In the genomic region with DNA sequence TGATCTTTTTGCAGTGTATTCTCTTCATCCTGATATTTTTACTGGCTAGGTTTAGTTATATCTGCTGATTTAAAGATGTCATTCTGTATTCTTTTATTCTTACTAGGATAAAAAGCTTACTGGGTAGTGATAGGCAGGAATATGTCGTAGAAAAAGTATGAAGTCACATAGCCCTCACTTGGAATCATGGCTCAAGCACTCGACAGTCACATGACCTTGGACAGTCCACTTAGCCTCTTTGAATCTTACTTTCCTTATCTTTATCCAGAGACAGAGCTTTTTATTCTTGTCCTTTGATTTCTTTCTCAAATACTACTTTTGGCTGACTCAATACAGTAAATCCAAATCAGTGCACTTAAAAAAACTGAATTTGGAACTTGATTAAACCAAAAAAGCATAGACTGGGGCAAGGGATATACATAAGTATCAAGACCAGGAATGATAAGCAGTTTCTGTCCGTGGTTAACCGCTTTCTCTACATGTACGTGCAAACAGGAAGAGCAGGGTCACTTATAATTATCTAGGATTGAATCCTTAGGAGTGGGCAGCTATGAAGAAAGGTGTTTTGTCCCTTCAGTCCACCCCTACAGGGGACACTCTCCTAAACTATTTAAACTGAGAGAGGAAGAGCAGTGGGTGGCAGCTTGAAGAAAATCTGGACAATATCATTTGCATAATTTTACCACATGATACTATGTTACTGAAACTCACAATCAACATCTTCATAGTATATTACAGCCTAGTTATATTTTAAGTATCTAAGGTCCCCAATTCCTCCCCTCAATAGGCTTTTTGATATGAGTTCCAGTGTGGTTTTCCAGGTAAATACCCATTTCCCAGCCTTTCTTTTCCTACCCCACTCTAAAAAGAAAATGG, we compare ENCODE assay signal across 18 cellular contexts. TPM values are rescaled to one million over a fixed set of nuclear protein-coding genes. Genes with fewer than 3 reads are reported as not detected.
A peak's percentile ranks its signal among the peaks of the same experiment; 100 is the strongest.
DNase-seq lines count a peak whose midpoint lies in the region; ATAC-seq, FAIRE-seq and TF ChIP-seq lines count a peak whose summit lies in the region.
"Had no signal": no experiment of that assay in that cellular context is flagged by ENCODE, and none has a peak within 500 bp of the region (broad histone marks: within the 10 kb centered on the region; RNA-seq: fewer than 3 reads in every experiment).

No MANE protein-coding gene starts in this region.

- no peaks in the 10 kb centered on the region for H4K20me1 ChIP-seq in SU-DHL-6 (ENCODE audit: low read depth, low read length)

- TF ChIP-seq CTCF in SU-DHL-6 (IDR thresholded peaks at IDR 0.05; ENCODE audit: insufficient read depth, low read length, poor library complexity, severe bottlenecking), result no peak

- H3K79me2 ChIP-seq in SU-DHL-6 (ENCODE audit: insufficient read depth, low read length), result no peaks in the 10 kb centered on the region

- POLR2A ChIA-PET in naive thymus-derived CD8-positive, alpha-beta T cell (lab: Charles Lee), result interaction anchor here (0.6 kb wide), 1 partner anchor 15 kb away, joined by 3 read pairs; no protein-coding TSS in a partner anchor

- DNase-seq in GM12892 (ENCODE audit: insufficient read length) (no peak), midbrain (lab: John Stamatoyannopoulos, UW) (no peak), NCI-H510A (lab: John Stamatoyannopoulos, UW) (no peak), inferior parietal cortex (ENCODE audit: extremely low spot score) (no peak)
- DNase-seq in naive thymus-derived CD8-positive, alpha-beta T cell, result no peak
- DNase-seq: AML-193; DMS53; HFFc6; NCI-H1092; stimulated activated CD4-positive, alpha-beta T cell treated with anti-CD3 and anti-CD28 coated beads, Interleukin-4, amount 100 ng/mL, for 1 hour; upper lobe of right lung had no signal

- no peaks in the 10 kb centered on the region for H3K9me2 ChIP-seq in SU-DHL-6 (replicated peaks; ENCODE audit: insufficient read depth, low read length)

- no peaks in the 10 kb centered on the region for H3K27me3 ChIP-seq in SU-DHL-6 (ENCODE audit: low read length)
- H3K27me3 ChIP-seq: upper lobe of right lung had no signal

- H3K27ac ChIP-seq in SU-DHL-6 (ENCODE audit: low read depth, low read length), result no peak overlapping the region
- H3K27ac ChIP-seq: epithelial cell of prostate, upper lobe of right lung had no signal

- H3K36me3 Mint-ChIP-seq in naive thymus-derived CD8-positive, alpha-beta T cell, result no peaks in the 10 kb centered on the region

- H3K4me2 ChIP-seq in SU-DHL-6 (ENCODE audit: low read depth, low read length, poor library complexity, severe bottlenecking), result peak overlapping the region; percentile 11

- FAIRE-seq in GM12892 (lab: Jason Lieb, UNC), result peak; percentile 88

- no peaks in the 10 kb centered on the region for H3K9me3 ChIP-seq in SU-DHL-6 (ENCODE audit: insufficient read depth, low read length)
- H3K9me3 ChIP-seq: upper lobe of right lung had no signal

- peak overlapping the region; percentile 30 for H2AFZ ChIP-seq in SU-DHL-6 (ENCODE audit: low read depth, low read length, severe bottlenecking)

- no peaks in the 10 kb centered on the region for H3F3A ChIP-seq in SU-DHL-6 (ENCODE audit: insufficient read depth)

- H3K27ac Mint-ChIP-seq in naive thymus-derived CD8-positive, alpha-beta T cell, result no peak overlapping the region
- H3K27ac Mint-ChIP-seq: HFFc6 had no signal

- H3K4me3 Mint-ChIP-seq in naive thymus-derived CD8-positive, alpha-beta T cell, result no peak overlapping the region
- H3K4me3 Mint-ChIP-seq: HFFc6 had no signal

- TF ChIP-seq POLR2A in GM12892 (IDR thresholded peaks at IDR 0.05; ENCODE audit: low read depth, low read length), result no peak

- H3K4me1 Mint-ChIP-seq in naive thymus-derived CD8-positive, alpha-beta T cell, result peaks cover 0 to 14% (median 5%) of the 10 kb centered on the region in 4 donors

- no peak overlapping the region for H3K9ac ChIP-seq in SU-DHL-6 (ENCODE audit: low read length)

- H3K27me3 Mint-ChIP-seq in naive thymus-derived CD8-positive, alpha-beta T cell, result peaks cover 3 to 17% (median 10%) of the 10 kb centered on the region in 5 donors

- H3K4me3 ChIP-seq in SU-DHL-6 (ENCODE audit: insufficient read depth, low read length, poor library complexity, severe bottlenecking), result no peak overlapping the region
- H3K4me3 ChIP-seq: upper lobe of right lung had no signal

- H3K9me3 Mint-ChIP-seq in naive thymus-derived CD8-positive, alpha-beta T cell, result no peaks in the 10 kb centered on the region
- H3K9me3 Mint-ChIP-seq: HFFc6 had no signal

- no peaks in the 10 kb centered on the region for H3K36me3 ChIP-seq in SU-DHL-6 (ENCODE audit: low read length)
- H3K36me3 ChIP-seq: upper lobe of right lung had no signal

- peak; percentile 63 for ATAC-seq in GM21528 (IDR thresholded peaks at IDR 0.05; ENCODE audit: low FRiP score, unreplicated experiment)
- ATAC-seq in HG03175 (IDR thresholded peaks at IDR 0.05; ENCODE audit: unreplicated experiment), result peak; percentile 72
- no peak for ATAC-seq in naive thymus-derived CD8-positive, alpha-beta T cell
- ATAC-seq: upper lobe of right lung had no signal

RNA-seq across cellular contexts. Expression of a gene that starts 8.0 kb away (rescaled TPM):
- 5.7 TPM for polyA plus RNA-seq in GM12892 (2012; ENCODE audit: missing spikeins)
- not detected for total RNA-seq in naive thymus-derived CD8-positive, alpha-beta T cell
- not detected for polyA plus RNA-seq in naive thymus-derived CD8-positive, alpha-beta T cell
- total RNA-seq: cerebellum; HFFc6; myocyte; T-helper 1 cell treated with Interleukin-12 subunit alpha and Interleukin-12 subunit beta and Interleukin-4 antibody, amounts not matched to agents 30 ng/mL and 1 ng/mL, for 36 hours had no signal

Comparison
In these comparisons a context has a peak if more than half of its experiments do, and no peak if none do; other contexts are left out.
1. ATAC-seq: peak in GM21528 (single experiment) and HG03175 (single experiment); none in naive thymus-derived CD8-positive, alpha-beta T cell (0 of 2).